ENCODE assay signal across 1 cellular context in genomic region chr6:4379958-4380357, GRCh38.
A peak's percentile ranks its signal among the peaks of the same experiment; 100 is the strongest.
TF ChIP-seq lines count a peak whose summit lies in the region.

No MANE protein-coding gene starts in this region.

TF ChIP-seq in K562, 482 proteins besides CTCF, POLR2A, EP300 and RAD21 (continued from another document and continues in another):
- TF ChIP-seq, protein P1, sequence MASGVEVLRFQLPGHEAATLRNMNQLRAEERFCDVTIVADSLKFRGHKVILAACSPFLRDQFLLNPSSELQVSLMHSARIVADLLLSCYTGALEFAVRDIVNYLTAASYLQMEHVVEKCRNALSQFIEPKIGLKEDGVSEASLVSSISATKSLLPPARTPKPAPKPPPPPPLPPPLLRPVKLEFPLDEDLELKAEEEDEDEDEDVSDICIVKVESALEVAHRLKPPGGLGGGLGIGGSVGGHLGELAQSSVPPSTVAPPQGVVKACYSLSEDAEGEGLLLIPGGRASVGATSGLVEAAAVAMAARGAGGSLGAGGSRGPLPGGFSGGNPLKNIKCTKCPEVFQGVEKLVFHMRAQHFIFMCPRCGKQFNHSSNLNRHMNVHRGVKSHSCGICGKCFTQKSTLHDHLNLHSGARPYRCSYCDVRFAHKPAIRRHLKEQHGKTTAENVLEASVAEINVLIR (CRISPR knock-in tag; IDR thresholded peaks at IDR 0.05) = no peak
- TF ChIP-seq EWSR1 (IDR thresholded peaks at IDR 0.05; ENCODE audit: borderline replicate concordance, low read depth, partially characterized antibody) (no peak), HDGF (IDR thresholded peaks at IDR 0.05) (no peak), SOX6 (IDR thresholded peaks at IDR 0.05) (no peak), ZNF12 (CRISPR knock-in tag; IDR thresholded peaks at IDR 0.05) (no peak), MGA (IDR thresholded peaks at IDR 0.05) (0 out of 2 replicates have a peak, but pooled peaks have one; percentile 33), HNRNPH1 (optimal IDR thresholded peaks at IDR 0.05; ENCODE audit: low read depth, low read length) (no peak), TBL1XR1 (IDR thresholded peaks at IDR 0.05; ENCODE audit: low read length in 2 of 2) (no peak), KHSRP (IDR thresholded peaks at IDR 0.05) (no peak), KAT2B (IDR thresholded peaks at IDR 0.05; ENCODE audit: low read depth, low read length) (no peak), NCOA2 (IDR thresholded peaks at IDR 0.05; ENCODE audit: partially characterized antibody in 2 of 2) (peak in 1 of 2 experiments; percentile 91), PBX2 (CRISPR knock-in tag; IDR thresholded peaks at IDR 0.05; ENCODE audit: low read depth) (no peak), PBX2 (tag; conservative IDR thresholded peaks at IDR 0.05; ENCODE audit: low read depth) (peak; percentile 15; the same call in 1 of the 2 replicates), POLR2G (IDR thresholded peaks at IDR 0.05; ENCODE audit: low read depth, low read length) (no peak), E2F3 (CRISPR knock-in tag; IDR thresholded peaks at IDR 0.05) (0 out of 2 replicates have a peak, but pooled peaks have one; percentile 35), JUNB (CRISPR knock-in tag; conservative IDR thresholded peaks at IDR 0.05) (no peak), NR3C1 (CRISPR knock-in tag; IDR thresholded peaks at IDR 0.05) (no peak), NFRKB (IDR thresholded peaks at IDR 0.05; ENCODE audit: low read depth) (no peak), L3MBTL2 (IDR thresholded peaks at IDR 0.05) (peak; percentile 77), ZNF695 (CRISPR knock-in tag; IDR thresholded peaks at IDR 0.05) (no peak), MEIS2 (IDR thresholded peaks at IDR 0.05; ENCODE audit: partially characterized antibody) (peak; percentile 58), RBFOX2 (IDR thresholded peaks at IDR 0.05; ENCODE audit: low read depth, low read length) (no peak), PKNOX1 (IDR thresholded peaks at IDR 0.05) (peak; percentile 66), ZNF175 (CRISPR knock-in tag; IDR thresholded peaks at IDR 0.05; ENCODE audit: low read depth) (no peak), PRMT5 (CRISPR knock-in tag; IDR thresholded peaks at IDR 0.05) (no peak), KDM2B (CRISPR knock-in tag; IDR thresholded peaks at IDR 0.05) (no peak), MCM2 (IDR thresholded peaks at IDR 0.05; ENCODE audit: low read depth) (no peak), FOXA3 (CRISPR knock-in tag; conservative IDR thresholded peaks at IDR 0.05 in 1 of 2, IDR thresholded peaks at IDR 0.05 in 1 of 2) (no peak), SMAD4 (CRISPR knock-in tag; conservative IDR thresholded peaks at IDR 0.05) (peak; percentile 27; the same call in 1 of the 2 replicates), AFF1 (IDR thresholded peaks at IDR 0.05; ENCODE audit: low read depth in 1 of 2, partially characterized antibody in 2 of 2) (no peak), SMAD3 (CRISPR knock-in tag; conservative IDR thresholded peaks at IDR 0.05) (no peak), THRB (CRISPR knock-in tag; conservative IDR thresholded peaks at IDR 0.05) (no peak)
- TF ChIP-seq, protein P2, sequence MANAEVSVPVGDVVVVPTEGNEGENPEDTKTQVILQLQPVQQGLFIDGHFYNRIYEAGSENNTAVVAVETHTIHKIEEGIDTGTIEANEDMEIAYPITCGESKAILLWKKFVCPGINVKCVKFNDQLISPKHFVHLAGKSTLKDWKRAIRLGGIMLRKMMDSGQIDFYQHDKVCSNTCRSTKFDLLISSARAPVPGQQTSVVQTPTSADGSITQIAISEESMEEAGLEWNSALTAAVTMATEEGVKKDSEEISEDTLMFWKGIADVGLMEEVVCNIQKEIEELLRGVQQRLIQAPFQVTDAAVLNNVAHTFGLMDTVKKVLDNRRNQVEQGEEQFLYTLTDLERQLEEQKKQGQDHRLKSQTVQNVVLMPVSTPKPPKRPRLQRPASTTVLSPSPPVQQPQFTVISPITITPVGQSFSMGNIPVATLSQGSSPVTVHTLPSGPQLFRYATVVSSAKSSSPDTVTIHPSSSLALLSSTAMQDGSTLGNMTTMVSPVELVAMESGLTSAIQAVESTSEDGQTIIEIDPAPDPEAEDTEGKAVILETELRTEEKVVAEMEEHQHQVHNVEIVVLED (CRISPR knock-in tag; IDR thresholded peaks at IDR 0.05) = no peak
